In genomic region chrX:130173190-130173895, GRCh38 we compare ENCODE assay signal across 8 cellular contexts. TPM values are rescaled to one million over a fixed set of nuclear protein-coding genes. Genes with fewer than 3 reads are reported as not detected.
DNase-seq lines count a peak whose midpoint lies in the region; ATAC-seq and TF ChIP-seq lines count a peak whose summit lies in the region.

No MANE protein-coding gene starts in this region.

- H3K9me3 Mint-ChIP-seq in CD4-positive, alpha-beta memory T cell = no peaks in the 10 kb centered on the region
- H3K9me3 Mint-ChIP-seq in activated T-helper 2 cell treated with anti-CD3 and anti-CD28 coated beads, Interferon-gamma antibody, Interleukin-2, Interleukin-4, amounts not matched to agents 10 μg/mL and 5 μg/mL and 100 μg/mL, durations not matched to agents 14 hours and 24 hours and 36 hours = no peaks in the 10 kb centered on the region

- no peak for DNase-seq in CD4-positive, alpha-beta memory T cell
- DNase-seq in GM20000 (ENCODE audit: low spot score) (peak; percentile 74), LoVo (ENCODE audit: low spot score) (peak; percentile 1), heart right ventricle (peak; percentile 18 to 32), spleen (peak; percentile 72), activated gamma-delta T cell (lab: John Stamatoyannopoulos, UW) (no peak)
- DNase-seq in activated T-helper 2 cell treated with anti-CD3 and anti-CD28 coated beads, Interferon-gamma antibody, Interleukin-2, Interleukin-4, amounts not matched to agents 10 μg/mL and 5 μg/mL and 100 μg/mL, durations not matched to agents 14 hours and 24 hours and 36 hours (ENCODE audit: low spot score) = peak; percentile 22

- peaks cover 23 to 67% (median 32%) of the 10 kb centered on the region in 4 donors for H3K4me1 Mint-ChIP-seq in CD4-positive, alpha-beta memory T cell
- peaks cover 43% of the 10 kb centered on the region for H3K4me1 Mint-ChIP-seq in activated T-helper 2 cell treated with anti-CD3 and anti-CD28 coated beads, Interferon-gamma antibody, Interleukin-2, Interleukin-4, amounts not matched to agents 10 μg/mL and 5 μg/mL and 100 μg/mL, durations not matched to agents 14 hours and 24 hours and 36 hours (ENCODE audit: low read depth)

- H3K36me3 ChIP-seq in CD4-positive, alpha-beta memory T cell (ENCODE audit: insufficient read depth, low read length) = no peaks in the 10 kb centered on the region
- H3K36me3 ChIP-seq in heart right ventricle (no peaks in the 10 kb centered on the region), spleen (no peaks in the 10 kb centered on the region)

- peak overlapping the region; percentile 12 to 58 for H3K4me3 ChIP-seq in CD4-positive, alpha-beta memory T cell (ENCODE audit: low read length in 2 of 2)
- peak overlapping the region in 1 of 10 donors; percentile 62 for H3K4me3 ChIP-seq in heart right ventricle
- H3K4me3 ChIP-seq in spleen = peak overlapping the region in 6 of 8 donors; percentile 52 to 82 (median 58)

- peaks cover 4 to 13% of the 10 kb centered on the region in 2 donors for H3K36me3 Mint-ChIP-seq in CD4-positive, alpha-beta memory T cell
- peaks cover 31% of the 10 kb centered on the region for H3K36me3 Mint-ChIP-seq in activated T-helper 2 cell treated with anti-CD3 and anti-CD28 coated beads, Interferon-gamma antibody, Interleukin-2, Interleukin-4, amounts not matched to agents 10 μg/mL and 5 μg/mL and 100 μg/mL, durations not matched to agents 14 hours and 24 hours and 36 hours (ENCODE audit: low read depth)

- intact Hi-C loops in CD4-positive, alpha-beta memory T cell (cut with micrococcal nuclease) = loop anchor here (1.0 kb wide), 1 partner anchor 8 kb away; the partner anchor contains the start of gene AIFM1
- intact Hi-C loops in activated T-helper 2 cell treated with anti-CD3 and anti-CD28 coated beads, Interferon-gamma antibody, Interleukin-2, Interleukin-4, amounts not matched to agents 10 μg/mL and 5 μg/mL and 100 μg/mL, durations not matched to agents 14 hours and 24 hours and 36 hours (cut with micrococcal nuclease) = loop anchor here (1.0 to 10.0 kb wide), 6 partner anchors 10 to 409 kb away; partner anchors contain the start of gene ZNF280C
- intact Hi-C loops in heart right ventricle (cut with DNase I) (loop anchor here in 3 of 10 donors (5.0 to 10.0 kb wide), 2 partner anchors 49 to 51 kb away; no protein-coding TSS in a partner anchor), spleen (cut with DNase I; ENCODE audit: low total_unique reads) (no loop called here)

- ATAC-seq in heart right ventricle (peak; percentile 36 to 74 (median 50)), GM19397 (IDR thresholded peaks at IDR 0.05; ENCODE audit: unreplicated experiment) (no peak)

- H3K27me3 Mint-ChIP-seq in CD4-positive, alpha-beta memory T cell = no peaks in the 10 kb centered on the region
- H3K27me3 Mint-ChIP-seq in activated T-helper 2 cell treated with anti-CD3 and anti-CD28 coated beads, Interferon-gamma antibody, Interleukin-2, Interleukin-4, amounts not matched to agents 10 μg/mL and 5 μg/mL and 100 μg/mL, durations not matched to agents 14 hours and 24 hours and 36 hours (ENCODE audit: low read depth) = no peaks in the 10 kb centered on the region

- peak overlapping the region; percentile 63 to 93 (median 87) for H3K27ac Mint-ChIP-seq in CD4-positive, alpha-beta memory T cell
- H3K27ac Mint-ChIP-seq in activated T-helper 2 cell treated with anti-CD3 and anti-CD28 coated beads, Interferon-gamma antibody, Interleukin-2, Interleukin-4, amounts not matched to agents 10 μg/mL and 5 μg/mL and 100 μg/mL, durations not matched to agents 14 hours and 24 hours and 36 hours = peak overlapping the region; percentile 90

- WGBS in heart right ventricle, 2 donors = 27 to 36% methylated on average over 7 of the region's 7 CpGs
- WGBS in spleen, 5 donors = 5 to 37% (median 13%) methylated on average over 7 of the region's 7 CpGs

- CTCF ChIA-PET in CD4-positive, alpha-beta memory T cell (lab: Charles Lee; ENCODE audit: partially characterized antibody) = interaction anchor here (1.7 to 3.9 kb wide), 3 partner anchors 19 to 93 kb away, joined by 12 to 24 read pairs (median 14); no protein-coding TSS in a partner anchor

- H3K4me1 ChIP-seq in CD4-positive, alpha-beta memory T cell (ENCODE audit: insufficient read depth, low read length) = peaks cover 39% of the 10 kb centered on the region
- peaks cover 0 to 35% (median 13%) of the 10 kb centered on the region in 9 donors for H3K4me1 ChIP-seq in heart right ventricle
- peaks cover 3 to 70% (median 34%) of the 10 kb centered on the region in 6 donors for H3K4me1 ChIP-seq in spleen

- H3K4me3 Mint-ChIP-seq in CD4-positive, alpha-beta memory T cell = peak overlapping the region; percentile 87 to 93 (median 92)
- H3K4me3 Mint-ChIP-seq in activated T-helper 2 cell treated with anti-CD3 and anti-CD28 coated beads, Interferon-gamma antibody, Interleukin-2, Interleukin-4, amounts not matched to agents 10 μg/mL and 5 μg/mL and 100 μg/mL, durations not matched to agents 14 hours and 24 hours and 36 hours (ENCODE audit: low read depth) = peak overlapping the region; percentile 92

- H3K9me3 ChIP-seq in CD4-positive, alpha-beta memory T cell (ENCODE audit: control insufficient read depth in 1 of 2, low read length in 2 of 2) = no peaks in the 10 kb centered on the region
- H3K9me3 ChIP-seq in heart right ventricle (no peaks in the 10 kb centered on the region), spleen (no peaks in the 10 kb centered on the region)

- TF ChIP-seq CTCF in GM20000 (IDR thresholded peaks at IDR 0.05; ENCODE audit: extremely low read depth, missing control alignments) (no peak), heart right ventricle (IDR thresholded peaks at IDR 0.05) (no peak), spleen (IDR thresholded peaks at IDR 0.05 in 8 of 11, conservative IDR thresholded peaks at IDR 0.05 in 3 of 11) (no peak)

- H3K27me3 ChIP-seq in CD4-positive, alpha-beta memory T cell (ENCODE audit: insufficient read depth, low read length) = no peaks in the 10 kb centered on the region
- H3K27me3 ChIP-seq in heart right ventricle (peaks cover 0 to 5% (median 0%) of the 10 kb centered on the region in 7 donors), spleen (replicated peaks in 1 of 7) (peaks cover 0 to 5% (median 0%) of the 10 kb centered on the region in 7 donors)

- POLR2A ChIA-PET in CD4-positive, alpha-beta memory T cell (lab: Charles Lee; ENCODE audit: partially characterized antibody) = interaction anchor here (1.4 to 4.0 kb wide), 3 partner anchors 12 to 86 kb away, joined by 3 to 28 read pairs (median 7); no protein-coding TSS in a partner anchor

- TF ChIP-seq POLR2A in spleen (IDR thresholded peaks at IDR 0.05) = no peak

- peak overlapping the region; percentile 61 for H3K27ac ChIP-seq in CD4-positive, alpha-beta memory T cell (ENCODE audit: low read depth, low read length)
- H3K27ac ChIP-seq in heart right ventricle (peak overlapping the region in 9 of 10 donors; percentile 26 to 80 (median 69)), spleen (peak overlapping the region in 7 of 8 donors; percentile 64 to 82 (median 72))

RNA-seq across cellular contexts. Expression of gene RAB33A, which starts 1.6 kb away (rescaled TPM):
- 10 to 100 TPM in 1 of 2 experiments, 1 to 10 TPM in 1; 9.7 to 10.1 TPM for total RNA-seq in CD4-positive, alpha-beta memory T cell
- 1 to 10 TPM; 5.6 to 10.0 TPM for polyA plus RNA-seq in CD4-positive, alpha-beta memory T cell
- 28.4 and 29.7 TPM in 2 replicates for total RNA-seq in activated T-helper 2 cell treated with anti-CD3 and anti-CD28 coated beads, Interferon-gamma antibody, Interleukin-2, Interleukin-4, amounts not matched to agents 10 μg/mL and 5 μg/mL and 100 μg/mL, durations not matched to agents 14 hours and 24 hours and 36 hours
- total RNA-seq in heart right ventricle (1 to 10 TPM in 8 of 10 donors, under 1 TPM in 2; 0.32 to 4.6 (median 1.6) TPM), spleen (1 to 10 TPM; 1.7 to 4.7 (median 2.2) TPM)
- polyA plus RNA-seq in heart right ventricle (1 to 10 TPM in 1 of 2 donors, under 1 TPM in 1; 0.22 to 3.6 TPM), spleen (1 to 10 TPM; 4.0 to 6.7 (median 4.4) TPM)

RNA-seq across cellular contexts. Expression of gene AIFM1, which starts 7.7 kb away (rescaled TPM):
- total RNA-seq in CD4-positive, alpha-beta memory T cell = 10 to 100 TPM; 20.0 to 23.6 TPM
- polyA plus RNA-seq in CD4-positive, alpha-beta memory T cell = 10 to 100 TPM; 32.2 to 39.4 TPM
- 48.7 and 51.1 TPM in 2 replicates for total RNA-seq in activated T-helper 2 cell treated with anti-CD3 and anti-CD28 coated beads, Interferon-gamma antibody, Interleukin-2, Interleukin-4, amounts not matched to agents 10 μg/mL and 5 μg/mL and 100 μg/mL, durations not matched to agents 14 hours and 24 hours and 36 hours
- 100 to 1,000 TPM in 9 of 10 donors, 10 to 100 TPM in 1; 93.8 to 165 (median 142) TPM for total RNA-seq in heart right ventricle
- 100 to 1,000 TPM in 1 of 2 donors, 10 to 100 TPM in 1; 99.4 to 114 TPM for polyA plus RNA-seq in heart right ventricle
- 10 to 100 TPM; 13.4 to 27.1 (median 22.5) TPM for total RNA-seq in spleen
- polyA plus RNA-seq in spleen = 10 to 100 TPM; 20.6 to 25.4 (median 24.8) TPM

Comparison
In these comparisons a context has a peak if more than half of its experiments do, and no peak if none do; other contexts are left out.
1. DNase-seq: peak in GM20000 (single experiment), LoVo (single experiment), activated T-helper 2 cell treated with anti-CD3 and anti-CD28 coated beads, Interferon-gamma antibody, Interleukin-2, Interleukin-4, amounts not matched to agents 10 μg/mL and 5 μg/mL and 100 μg/mL, durations not matched to agents 14 hours and 24 hours and 36 hours (single experiment), heart right ventricle (2 of 2) and spleen (single experiment); none in CD4-positive, alpha-beta memory T cell (0 of 5) and activated gamma-delta T cell (single experiment).
2. Peak in every context shown above with its lines, with median percentiles within 50 percentile points of each other: H3K27ac ChIP-seq.